Comparison of ENCODE assay signal across 24 cellular contexts in the genomic region with DNA sequence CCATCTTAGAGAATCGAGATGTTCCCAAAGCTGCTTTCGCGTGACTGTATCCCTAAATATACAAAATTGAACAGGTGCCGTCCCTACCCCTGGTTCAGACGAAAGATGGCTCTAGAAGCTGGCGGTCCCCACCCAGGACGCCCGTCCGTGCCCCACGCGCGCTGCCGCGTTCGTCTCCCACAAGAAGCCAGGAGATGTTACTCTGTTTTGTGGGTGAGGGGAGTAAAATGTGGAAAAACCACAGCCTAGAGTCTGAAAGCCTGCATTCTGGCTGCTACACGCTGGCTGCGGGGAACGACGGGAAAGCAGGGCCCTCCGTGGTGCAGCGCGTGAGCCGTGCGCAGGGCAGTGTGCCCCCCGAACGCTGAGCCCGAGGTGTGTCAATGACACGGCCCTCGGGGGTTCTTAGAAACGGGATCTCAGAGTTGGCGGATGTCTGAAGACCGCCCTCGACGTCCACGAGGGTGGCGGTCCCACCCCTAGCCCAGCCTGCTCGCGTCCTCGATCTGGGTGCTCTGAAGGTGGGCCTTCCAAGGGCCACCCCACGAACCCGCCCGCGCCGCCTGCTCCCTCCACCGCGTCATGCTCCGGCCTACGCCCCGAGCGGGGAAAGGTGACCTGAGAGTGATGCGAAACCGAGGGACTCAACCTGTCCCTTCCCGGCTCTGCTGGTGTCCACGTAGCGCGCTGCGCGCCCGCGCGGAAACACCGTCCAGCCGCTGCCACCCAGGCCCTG.
A peak's percentile ranks its signal among the peaks of the same experiment; 100 is the strongest.
DNase-seq lines count a peak whose midpoint lies in the region; ATAC-seq and TF ChIP-seq lines count a peak whose summit lies in the region.
"Had no signal": no experiment of that assay in that cellular context is flagged by ENCODE, and none has a peak within 500 bp of the region (broad histone marks: within the 10 kb centered on the region; RNA-seq: fewer than 3 reads in every experiment).

No MANE protein-coding gene starts in this region.

- H3K36me3 ChIP-seq in osteoblast (ENCODE audit: insufficient read depth, low read length) = no peaks in the 10 kb centered on the region
- H3K36me3 ChIP-seq: BLaER1 treated with 17β-estradiol and CSF1 and Interleukin-3, amounts not matched to agents 10 nM and 100 nM had no signal

- no peaks in the 10 kb centered on the region for H3K27me3 ChIP-seq in osteoblast (ENCODE audit: insufficient read depth, low read length)
- H3K27me3 ChIP-seq: BLaER1 treated with 17β-estradiol and CSF1 and Interleukin-3, amounts not matched to agents 10 nM and 100 nM had no signal

- intact Hi-C loops in activated CD8-positive, alpha-beta T cell treated with anti-CD3 and anti-CD28 coated beads for 36 hours (cut with micrococcal nuclease) = loop anchor here (10.0 kb wide), 1 partner anchor 59 kb away; no protein-coding TSS in a partner anchor

- no peaks in the 10 kb centered on the region for H3K4me1 Mint-ChIP-seq in activated CD8-positive, alpha-beta T cell treated with anti-CD3 and anti-CD28 coated beads, Interleukin-2, amount 10 ng/mL, durations not matched to agents 7 days and 5 days (ENCODE audit: low read depth)
- no peaks in the 10 kb centered on the region for H3K4me1 Mint-ChIP-seq in activated CD8-positive, alpha-beta T cell treated with anti-CD3 and anti-CD28 coated beads for 36 hours (ENCODE audit: low read depth)
- no peaks in the 10 kb centered on the region for H3K4me1 Mint-ChIP-seq in type B pancreatic cell (ENCODE audit: unreplicated experiment)
- no peaks in the 10 kb centered on the region for H3K4me1 Mint-ChIP-seq in activated T-helper 17 cell treated with anti-CD3 and anti-CD28 coated beads, Interleukin-2, amount 50 U/mL, for 72 hours
- H3K4me1 Mint-ChIP-seq: CD4-positive, alpha-beta memory T cell; H9 had no signal

- no peak for TF ChIP-seq CTCF in activated CD8-positive, alpha-beta T cell treated with anti-CD3 and anti-CD28 coated beads for 36 hours (IDR thresholded peaks at IDR 0.05)
- no peak for TF ChIP-seq CTCF in osteoblast (IDR thresholded peaks at IDR 0.05; ENCODE audit: extremely low read depth, low read depth, low read length)
- no peak for TF ChIP-seq CTCF in type B pancreatic cell (conservative IDR thresholded peaks at IDR 0.05)

- peak; percentile 9 for DNase-seq in activated CD8-positive, alpha-beta T cell treated with anti-CD3 and anti-CD28 coated beads, Interleukin-2, amount 10 ng/mL, durations not matched to agents 7 days and 5 days
- DNase-seq in activated CD8-positive, alpha-beta T cell treated with anti-CD3 and anti-CD28 coated beads for 36 hours = no peak
- DNase-seq in islet precursor cell = peak; percentile 38
- peak; percentile 11 for DNase-seq in osteoblast (ENCODE audit: insufficient read length, low spot score, missing footprints)
- peak; percentile 68 for DNase-seq in type B pancreatic cell (ENCODE audit: extremely low spot score, unreplicated experiment)
- no peak for DNase-seq in globus pallidus (ENCODE audit: low spot score)
- DNase-seq: ACHN; Caco-2; CD4-positive, alpha-beta memory T cell; DND-41; H9; HFFc6; KG1; NCI-H1092; NCI-H146; NCI-H2029 treated with DMSO at 0.1 percent for 48 hours; NCI-H524 treated with DMSO at 0.1 percent for 48 hours; NCI-H82 had no signal

- POLR2A ChIA-PET in activated CD8-positive, alpha-beta T cell treated with anti-CD3 and anti-CD28 coated beads, Interleukin-2, amount 10 ng/mL, durations not matched to agents 7 days and 5 days (lab: Charles Lee) = no interaction called here
- POLR2A ChIA-PET in activated CD8-positive, alpha-beta T cell treated with anti-CD3 and anti-CD28 coated beads for 36 hours (lab: Charles Lee) = no interaction called here

- no peaks in the 10 kb centered on the region for H3K79me2 ChIP-seq in osteoblast (ENCODE audit: insufficient read depth, low read length)

- H3K36me3 Mint-ChIP-seq in activated CD8-positive, alpha-beta T cell treated with anti-CD3 and anti-CD28 coated beads, Interleukin-2, amount 10 ng/mL, durations not matched to agents 7 days and 5 days (ENCODE audit: low read depth) = no peaks in the 10 kb centered on the region
- no peaks in the 10 kb centered on the region for H3K36me3 Mint-ChIP-seq in activated CD8-positive, alpha-beta T cell treated with anti-CD3 and anti-CD28 coated beads for 36 hours (ENCODE audit: low read depth)
- H3K36me3 Mint-ChIP-seq in type B pancreatic cell = no peaks in the 10 kb centered on the region
- no peaks in the 10 kb centered on the region for H3K36me3 Mint-ChIP-seq in activated T-helper 17 cell treated with anti-CD3 and anti-CD28 coated beads, Interleukin-2, amount 50 U/mL, for 72 hours (ENCODE audit: low read depth)
- H3K36me3 Mint-ChIP-seq: CD4-positive, alpha-beta memory T cell had no signal

- H3K4me3 Mint-ChIP-seq in activated CD8-positive, alpha-beta T cell treated with anti-CD3 and anti-CD28 coated beads, Interleukin-2, amount 10 ng/mL, durations not matched to agents 7 days and 5 days = no peak overlapping the region
- no peak overlapping the region for H3K4me3 Mint-ChIP-seq in activated CD8-positive, alpha-beta T cell treated with anti-CD3 and anti-CD28 coated beads for 36 hours
- H3K4me3 Mint-ChIP-seq in type B pancreatic cell = no peak overlapping the region
- no peak overlapping the region for H3K4me3 Mint-ChIP-seq in activated T-helper 17 cell treated with anti-CD3 and anti-CD28 coated beads, Interleukin-2, amount 50 U/mL, for 72 hours
- H3K4me3 Mint-ChIP-seq: CD4-positive, alpha-beta memory T cell; H9; HFFc6 had no signal

- CTCF ChIA-PET in activated CD8-positive, alpha-beta T cell treated with anti-CD3 and anti-CD28 coated beads, Interleukin-2, amount 10 ng/mL, durations not matched to agents 7 days and 5 days (lab: Charles Lee) = no interaction called here
- CTCF ChIA-PET in activated CD8-positive, alpha-beta T cell treated with anti-CD3 and anti-CD28 coated beads for 36 hours (lab: Charles Lee) = no interaction called here

- no peaks in the 10 kb centered on the region for H4K20me1 ChIP-seq in osteoblast (ENCODE audit: insufficient read depth, low read length)
- H4K20me1 ChIP-seq: BLaER1 treated with 17β-estradiol and CSF1 and Interleukin-3, amounts not matched to agents 10 nM and 100 nM had no signal

- H3K27ac Mint-ChIP-seq in activated CD8-positive, alpha-beta T cell treated with anti-CD3 and anti-CD28 coated beads, Interleukin-2, amount 10 ng/mL, durations not matched to agents 7 days and 5 days = no peak overlapping the region
- no peak overlapping the region for H3K27ac Mint-ChIP-seq in activated CD8-positive, alpha-beta T cell treated with anti-CD3 and anti-CD28 coated beads for 36 hours
- H3K27ac Mint-ChIP-seq in type B pancreatic cell = no peak overlapping the region
- no peak overlapping the region for H3K27ac Mint-ChIP-seq in activated T-helper 17 cell treated with anti-CD3 and anti-CD28 coated beads, Interleukin-2, amount 50 U/mL, for 72 hours
- H3K27ac Mint-ChIP-seq: CD4-positive, alpha-beta memory T cell; H9; HFFc6 had no signal

- no peaks in the 10 kb centered on the region for H3K9me3 ChIP-seq in osteoblast (ENCODE audit: low read depth, low read length)

- no peak overlapping the region for H2AFZ ChIP-seq in osteoblast (ENCODE audit: low read length)

- no peak overlapping the region for H3K4me3 ChIP-seq in osteoblast (ENCODE audit: insufficient read depth, low read length)
- H3K4me3 ChIP-seq: BLaER1 treated with 17β-estradiol and CSF1 and Interleukin-3, amounts not matched to agents 10 nM and 100 nM; GM12878 had no signal

- no peaks in the 10 kb centered on the region for H3K27me3 Mint-ChIP-seq in activated CD8-positive, alpha-beta T cell treated with anti-CD3 and anti-CD28 coated beads, Interleukin-2, amount 10 ng/mL, durations not matched to agents 7 days and 5 days (ENCODE audit: low read depth)
- no peaks in the 10 kb centered on the region for H3K27me3 Mint-ChIP-seq in activated CD8-positive, alpha-beta T cell treated with anti-CD3 and anti-CD28 coated beads for 36 hours
- peaks cover 8% of the 10 kb centered on the region for H3K27me3 Mint-ChIP-seq in type B pancreatic cell
- H3K27me3 Mint-ChIP-seq in activated T-helper 17 cell treated with anti-CD3 and anti-CD28 coated beads, Interleukin-2, amount 50 U/mL, for 72 hours = peaks cover 5% of the 10 kb centered on the region

- H3K27ac ChIP-seq in osteoblast (ENCODE audit: low read depth, low read length) = no peak overlapping the region
- H3K27ac ChIP-seq: 22Rv1; BLaER1 treated with 17β-estradiol and CSF1 and Interleukin-3, amounts not matched to agents 10 nM and 100 nM had no signal

- no peak for ATAC-seq in activated CD8-positive, alpha-beta T cell treated with anti-CD3 and anti-CD28 coated beads, Interleukin-2, amount 10 ng/mL, durations not matched to agents 7 days and 5 days
- ATAC-seq in activated CD8-positive, alpha-beta T cell treated with anti-CD3 and anti-CD28 coated beads for 36 hours = no peak
- no peak for ATAC-seq in HG03378 (IDR thresholded peaks at IDR 0.05; ENCODE audit: unreplicated experiment)
- ATAC-seq in activated T-helper 17 cell treated with anti-CD3 and anti-CD28 coated beads, Interleukin-2, amount 50 U/mL, for 72 hours (replicated peaks) = no peak
- ATAC-seq: GM12878, Panc1 had no signal

- H3K4me2 ChIP-seq in osteoblast (ENCODE audit: insufficient read depth, low read length) = no peak overlapping the region
- H3K4me2 ChIP-seq: BLaER1 treated with 17β-estradiol and CSF1 and Interleukin-3, amounts not matched to agents 10 nM and 100 nM had no signal

- H3K9me3 Mint-ChIP-seq in activated CD8-positive, alpha-beta T cell treated with anti-CD3 and anti-CD28 coated beads, Interleukin-2, amount 10 ng/mL, durations not matched to agents 7 days and 5 days (ENCODE audit: insufficient read depth) = no peaks in the 10 kb centered on the region
- peaks cover 2% of the 10 kb centered on the region for H3K9me3 Mint-ChIP-seq in activated CD8-positive, alpha-beta T cell treated with anti-CD3 and anti-CD28 coated beads for 36 hours
- H3K9me3 Mint-ChIP-seq in type B pancreatic cell = no peaks in the 10 kb centered on the region
- no peaks in the 10 kb centered on the region for H3K9me3 Mint-ChIP-seq in activated T-helper 17 cell treated with anti-CD3 and anti-CD28 coated beads, Interleukin-2, amount 50 U/mL, for 72 hours

- H3K4me1 ChIP-seq in osteoblast (ENCODE audit: insufficient read depth, low read length) = no peaks in the 10 kb centered on the region
- H3K4me1 ChIP-seq: Caco-2 had no signal

Comparison
In these comparisons a context has a peak if more than half of its experiments do, and no peak if none do; other contexts are left out.
1. DNase-seq: peak in activated CD8-positive, alpha-beta T cell treated with anti-CD3 and anti-CD28 coated beads, Interleukin-2, amount 10 ng/mL, durations not matched to agents 7 days and 5 days (single experiment), islet precursor cell (single experiment), osteoblast (single experiment) and type B pancreatic cell (single experiment); none in activated CD8-positive, alpha-beta T cell treated with anti-CD3 and anti-CD28 coated beads for 36 hours (single experiment) and globus pallidus (single experiment).